In the genomic region with DNA sequence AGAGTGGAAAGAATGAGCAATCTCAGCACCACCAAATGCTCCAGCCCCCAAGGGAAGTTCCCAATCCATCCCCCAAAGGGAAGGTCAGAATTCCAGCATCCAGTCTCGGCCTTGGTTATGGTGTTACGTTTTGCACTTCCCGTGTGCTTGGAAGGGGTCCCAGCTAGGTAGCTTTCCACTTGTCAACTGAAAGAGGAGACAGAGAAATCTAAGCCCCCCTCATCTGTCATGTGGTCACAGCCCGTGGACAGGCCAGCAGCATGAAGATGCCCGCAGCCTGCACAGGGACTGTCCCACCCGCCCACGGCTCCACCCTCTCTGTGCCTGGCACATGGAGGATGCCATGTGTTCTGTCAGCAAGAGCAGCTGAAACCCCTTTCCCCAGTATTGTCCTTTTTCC, we compare ENCODE assay signal across 15 cellular contexts. TPM values are rescaled to one million over a fixed set of nuclear protein-coding genes. Genes with fewer than 3 reads are reported as not detected.
DNase-seq lines count a peak whose midpoint lies in the region; FAIRE-seq and TF ChIP-seq lines count a peak whose summit lies in the region.
"Had no signal": no experiment of that assay in that cellular context is flagged by ENCODE, and none has a peak within 500 bp of the region (broad histone marks: within the 10 kb centered on the region; RNA-seq: fewer than 3 reads in every experiment).

No MANE protein-coding gene starts in this region.

- H3K4me2 ChIP-seq in H1 (ENCODE audit: insufficient read depth in 1 of 2, low read depth in 2 of 2, low read length in 2 of 2) (no peak overlapping the region), osteoblast (ENCODE audit: insufficient read depth, low read length) (no peak overlapping the region)
- H3K4me2 ChIP-seq: PC-9 had no signal

- no peak overlapping the region for H3K18ac ChIP-seq in H1 (ENCODE audit: extremely low read depth, low read length)

- H3K4me1 ChIP-seq in H1 (replicated peaks in 1 of 4; ENCODE audit: control insufficient read depth in 3 of 4, insufficient read depth in 4 of 4, low read length in 3 of 4), result peaks cover 0 to 2% (median 0%) of the 10 kb centered on the region in 4 experiments; a peak in 3 of 7 replicates
- peaks cover 0 to 28% (median 18%) of the 10 kb centered on the region in 4 donors for H3K4me1 ChIP-seq in tibial artery
- H3K4me1 ChIP-seq in osteoblast (ENCODE audit: insufficient read depth, low read length), result peaks cover 7% of the 10 kb centered on the region

- H2AFZ ChIP-seq in H1 (ENCODE audit: low read length) (no peak overlapping the region), osteoblast (ENCODE audit: low read length) (no peak overlapping the region)
- H2AFZ ChIP-seq: PC-9 had no signal

- H3K4me3 ChIP-seq in WERI-Rb-1 (ENCODE audit: low read depth, low read length) (no peak overlapping the region), H1 (ENCODE audit: extremely low read depth in 1 of 4, insufficient read depth in 2 of 4, low read depth in 3 of 4, low read length in 4 of 4) (no peak overlapping the region), tibial artery (no peak overlapping the region), osteoblast (ENCODE audit: insufficient read depth, low read length) (no peak overlapping the region)
- H3K4me3 ChIP-seq: HAP-1, PC-9 had no signal

- H3K23ac ChIP-seq in H1 (ENCODE audit: insufficient read length), result no peak overlapping the region

- H2BK20ac ChIP-seq in H1 (ENCODE audit: low read length), result no peak overlapping the region

- H2BK5ac ChIP-seq in H1 (ENCODE audit: low read depth, low read length), result no peak overlapping the region

- H3K9ac ChIP-seq in H1 (replicated peaks in 1 of 4; ENCODE audit: extremely low read depth in 1 of 4, low read depth in 3 of 4, low read length in 3 of 4), result no peak overlapping the region

- no peak for TF ChIP-seq POLR2A in H1 (IDR thresholded peaks at IDR 0.05; ENCODE audit: control extremely low read depth in 1 of 2, low read depth in 2 of 2, low read length in 2 of 2)

- H3K36me3 ChIP-seq in WERI-Rb-1 (no peaks in the 10 kb centered on the region), H1 (ENCODE audit: control insufficient read depth in 2 of 4, insufficient read depth in 4 of 4, low read length in 3 of 4) (no peaks in the 10 kb centered on the region), tibial artery (no peaks in the 10 kb centered on the region), osteoblast (ENCODE audit: insufficient read depth, low read length) (no peaks in the 10 kb centered on the region)
- H3K36me3 ChIP-seq: HAP-1 had no signal

- no peak for FAIRE-seq in H1 (lab: Jason Lieb, UNC)

- POLR2A ChIA-PET in H1 (lab: Charles Lee; ENCODE audit: partially characterized antibody), result interaction anchor here (1.4 kb wide), 1 partner anchor 32 kb away, joined by 7 read pairs; a partner anchor contains a TSS

- H3K9me3 ChIP-seq in WERI-Rb-1 (ENCODE audit: severe bottlenecking), result peaks cover 3% of the 10 kb centered on the region
- H3K9me3 ChIP-seq in H1 (ENCODE audit: insufficient read depth in 2 of 2, low read depth in 1 of 2, low read length in 1 of 2), result no peaks in the 10 kb centered on the region
- H3K9me3 ChIP-seq in tibial artery, result no peaks in the 10 kb centered on the region
- H3K9me3 ChIP-seq in osteoblast (ENCODE audit: low read depth, low read length), result no peaks in the 10 kb centered on the region
- H3K9me3 ChIP-seq: Caco-2 had no signal

- TF ChIP-seq RAD21 in H1 (IDR thresholded peaks at IDR 0.05 in 1 of 2, conservative IDR thresholded peaks at IDR 0.05 in 1 of 2; ENCODE audit: low read depth in 2 of 2, low read length in 2 of 2), result no peak

- H3K4ac ChIP-seq in H1 (replicated peaks; ENCODE audit: insufficient read length, low read depth, low read length), result no peak overlapping the region

- WGBS in H1 (ENCODE audit: extremely low coverage in 1 of 2, insufficient coverage in 1 of 2, insufficient read length in 1 of 2, insufficient replicate concordance in 2 of 2, low coverage in 1 of 2, low lambda C conversion rate in 2 of 2, missing lambda C conversion rate in 1 of 2), 2 experiments, result 98% methylated on average over 7 of the region's 7 CpGs; no CpG with 5 or more reads in 1 of the 2 experiments

- no peaks in the 10 kb centered on the region for H3K79me2 ChIP-seq in H1 (ENCODE audit: control insufficient read depth in 1 of 2, insufficient read depth in 2 of 2, low read length in 2 of 2)
- no peaks in the 10 kb centered on the region for H3K79me2 ChIP-seq in osteoblast (ENCODE audit: insufficient read depth, low read length)

- H4K8ac ChIP-seq in H1 (ENCODE audit: extremely low read depth, insufficient read depth, low read length), result peak overlapping the region; percentile 17; the same call in 1 of the 2 replicates

- H3K23me2 ChIP-seq in H1 (ENCODE audit: low read depth, low read length), result no peaks in the 10 kb centered on the region

- no peak overlapping the region for H3K56ac ChIP-seq in H1 (replicated peaks; ENCODE audit: insufficient read length, low read depth, low read length)

- no peak overlapping the region for H2BK15ac ChIP-seq in H1 (ENCODE audit: low read length)

- no peak overlapping the region for H2AK5ac ChIP-seq in H1 (ENCODE audit: low read depth, low read length)

- no peaks in the 10 kb centered on the region for H3K79me1 ChIP-seq in H1 (ENCODE audit: low read depth, low read length)

- TF ChIP-seq EP300 in H1 (IDR thresholded peaks at IDR 0.05; ENCODE audit: borderline replicate concordance in 1 of 2, low read depth in 2 of 2, low read length in 2 of 2), result no peak

- no peak overlapping the region for H2BK12ac ChIP-seq in H1 (ENCODE audit: low read depth, low read length)

- H2BK120ac ChIP-seq in H1 (replicated peaks; ENCODE audit: low read depth, low read length), result no peak overlapping the region

- no peak overlapping the region for H3K14ac ChIP-seq in H1 (ENCODE audit: insufficient read length)

- H3K27ac ChIP-seq in WERI-Rb-1 (no peak overlapping the region), H1 (ENCODE audit: low read depth, low read length) (no peak overlapping the region), tibial artery (no peak overlapping the region), osteoblast (ENCODE audit: low read depth, low read length) (no peak overlapping the region)
- H3K27ac ChIP-seq: PC-9 had no signal

- CTCF ChIA-PET in H1 (lab: Charles Lee; ENCODE audit: partially characterized antibody), result interaction anchor here (0.9 to 2.3 kb wide), 6 partner anchors 11 to 139 kb away, joined by 3 to 7 read pairs (median 5); no protein-coding TSS in a partner anchor

- no peaks in the 10 kb centered on the region for H3K27me3 ChIP-seq in WERI-Rb-1 (ENCODE audit: insufficient read depth, low read depth, severe bottlenecking)
- no peaks in the 10 kb centered on the region for H3K27me3 ChIP-seq in H1 (replicated peaks in 1 of 4; ENCODE audit: control insufficient read depth in 3 of 4, extremely low read depth in 1 of 4, insufficient read depth in 3 of 4, low read length in 3 of 4)
- no peaks in the 10 kb centered on the region for H3K27me3 ChIP-seq in tibial artery
- no peaks in the 10 kb centered on the region for H3K27me3 ChIP-seq in osteoblast (ENCODE audit: insufficient read depth, low read length)

- H4K5ac ChIP-seq in H1 (ENCODE audit: insufficient read length, low read depth, low read length), result no peak overlapping the region

- TF ChIP-seq CTCF in WERI-Rb-1 (IDR thresholded peaks at IDR 0.05; ENCODE audit: low read depth, low read length), result no peak
- no peak for TF ChIP-seq CTCF in H1 (IDR thresholded peaks at IDR 0.05; ENCODE audit: control extremely low read depth in 1 of 3, insufficient read depth in 1 of 3, low read depth in 1 of 3, low read length in 3 of 3)
- no peak for TF ChIP-seq CTCF in tibial artery (IDR thresholded peaks at IDR 0.05)
- no peak for TF ChIP-seq CTCF in osteoblast (IDR thresholded peaks at IDR 0.05; ENCODE audit: extremely low read depth, low read depth, low read length)

- DNase-seq in WERI-Rb-1 (peak; percentile 4), H1 (ENCODE audit: low read depth in 1 of 2, low spot score in 2 of 2) (no peak), myocyte (ENCODE audit: low read depth) (peak; percentile 70), tibial artery (peak; percentile 2 to 21), osteoblast (ENCODE audit: insufficient read length, low spot score, missing footprints) (no peak), SIG-M5 (lab: John Stamatoyannopoulos, UW) (no peak), NCI-H1105 treated with DMSO at 0.1 percent for 48 hours (lab: John Stamatoyannopoulos, UW) (no peak)
- DNase-seq: ACHN; Caco-2; CD4-positive, CD25-positive, alpha-beta regulatory T cell; DMS53; NCI-H1048; NCI-H510A treated with DMSO at 0.1 percent for 48 hours; PC-9 had no signal

- H4K91ac ChIP-seq in H1 (replicated peaks; ENCODE audit: insufficient read length, low read length), result no peak overlapping the region

- intact Hi-C loops in tibial artery (cut with DNase I; ENCODE audit: low total_unique reads), result no loop called here

- H4K20me1 ChIP-seq in H1 (replicated peaks in 1 of 2; ENCODE audit: control insufficient read depth in 1 of 2, insufficient read depth in 2 of 2, low read length in 2 of 2) (no peaks in the 10 kb centered on the region), osteoblast (ENCODE audit: insufficient read depth, low read length) (no peaks in the 10 kb centered on the region)

TF ChIP-seq in H1, 55 proteins besides CTCF, POLR2A, EP300 and RAD21 (continues in another document):
- TF ChIP-seq CBX5 (IDR thresholded peaks at IDR 0.05; ENCODE audit: low read depth, low read length) (no peak), BRCA1 (IDR thresholded peaks at IDR 0.05; ENCODE audit: low read depth, low read length) (no peak), CEBPB (IDR thresholded peaks at IDR 0.05; ENCODE audit: low read depth, low read length) (no peak), SAP30 (IDR thresholded peaks at IDR 0.05; ENCODE audit: insufficient read depth, insufficient replicate concordance, low read length) (no peak), JUND (IDR thresholded peaks at IDR 0.05; ENCODE audit: low read length) (no peak), KDM5A (IDR thresholded peaks at IDR 0.05; ENCODE audit: low read length) (no peak), POLR2AphosphoS5 (IDR thresholded peaks at IDR 0.05; ENCODE audit: low read depth, low read length) (no peak)

RNA-seq across cellular contexts. Expression of a gene that starts 32.1 kb away (rescaled TPM):
- 9.5 and 13.5 TPM in 2 replicates for total RNA-seq in H1 (2021; fragmentation: NEBNext Ultra II Directional; extraction: Animal tissue kit (Norgen Biotek cat#: 25700))
- 9.3 and 17.8 TPM in 2 replicates for polyA plus RNA-seq in H1 (2011; rRNA removed)
- 12.2 TPM for polyA plus RNA-seq in H1 (2011; cell fraction: cytosol; rRNA removed)
- 12.4 TPM for polyA plus RNA-seq in H1 (2011; cell fraction: nucleus; rRNA removed)
- 6.7 to 9.6 TPM (median 7.6 TPM) in 4 replicates for polyA plus RNA-seq in H1 (2012, experiment 1 of 2)
- 14.3 TPM for polyA plus RNA-seq in H1 (2012, experiment 2 of 2)
- 5.4 TPM for polyA plus RNA-seq in H1 (2013, experiment 1 of 2)
- 5.6 TPM for polyA plus RNA-seq in H1 (2013, experiment 2 of 2)
- polyA minus RNA-seq in H1 (2011; rRNA and poly(A)+ RNA removed), result 3.1 and 4.1 TPM in 2 replicates
- 12.4 TPM for polyA minus RNA-seq in H1 (2011; cell fraction: cytosol; rRNA and poly(A)+ RNA removed)
- polyA minus RNA-seq in H1 (2011; cell fraction: nucleus; rRNA and poly(A)+ RNA removed), result 40.4 TPM
- total RNA-seq in myocyte (84.0 and 150 TPM in 2 replicates), osteoblast (145 and 161 TPM in 2 replicates)
- polyA plus RNA-seq in myocyte (2012), result 142 TPM

Comparison
In these comparisons a context has a peak if more than half of its experiments do, and no peak if none do; other contexts are left out.
1. DNase-seq: peak in WERI-Rb-1 (single experiment), myocyte (single experiment) and tibial artery (2 of 2); none in H1 (0 of 2), osteoblast (single experiment), SIG-M5 (single experiment) and NCI-H1105 treated with DMSO at 0.1 percent for 48 hours (single experiment).